Comparison of ENCODE assay signal across 8 cellular contexts in genomic region chr20:33992923-33993799, GRCh38. TPM values are rescaled to one million over a fixed set of nuclear protein-coding genes. Genes with fewer than 3 reads are reported as not detected.
DNase-seq lines count a peak whose midpoint lies in the region; ATAC-seq and TF ChIP-seq lines count a peak whose summit lies in the region.

No MANE protein-coding gene starts in this region.

- H3K4me3 ChIP-seq in heart left ventricle = peak overlapping the region; percentile 74 to 98 (median 90)

- no peaks in the 10 kb centered on the region for H3K27me3 ChIP-seq in heart left ventricle

- POLR2A ChIA-PET in T-cell (lab: Charles Lee) = interaction anchor here in 1 of 2 donors (0.6 to 1.3 kb wide), 7 partner anchors 11 to 591 kb away, joined by 3 to 18 read pairs (median 6); partner anchors contain the start of genes CHMP4B and EIF2S2

- TF ChIP-seq CTCF in GM13977 (IDR thresholded peaks at IDR 0.05; ENCODE audit: extremely low read depth, insufficient read depth, missing control alignments) (no peak), heart left ventricle (IDR thresholded peaks at IDR 0.05) (no peak), type B pancreatic cell (conservative IDR thresholded peaks at IDR 0.05) (no peak)

- H3K9me3 Mint-ChIP-seq in T-cell = no peaks in the 10 kb centered on the region
- no peaks in the 10 kb centered on the region for H3K9me3 Mint-ChIP-seq in type B pancreatic cell

- WGBS in heart left ventricle, 4 donors = 1% methylated on average over 38 to 49 of the region's 49 CpGs

- peaks cover 0 to 57% (median 38%) of the 10 kb centered on the region in 12 donors for H3K4me1 ChIP-seq in heart left ventricle

- H3K4me3 Mint-ChIP-seq in T-cell (peak overlapping the region; percentile 93 to 97 (median 93)), type B pancreatic cell (peak overlapping the region; percentile 97)

- H3K27me3 Mint-ChIP-seq in T-cell (no peaks in the 10 kb centered on the region), type B pancreatic cell (no peaks in the 10 kb centered on the region)

- H3K9me3 ChIP-seq in heart left ventricle = no peaks in the 10 kb centered on the region

- H3K4me1 Mint-ChIP-seq in T-cell = peaks cover 60 to 65% (median 61%) of the 10 kb centered on the region in 3 donors
- H3K4me1 Mint-ChIP-seq in type B pancreatic cell (ENCODE audit: unreplicated experiment) = peaks cover 44% of the 10 kb centered on the region

- in situ Hi-C loops in GM13977 (cut with MboI; ENCODE audit: low pct_unique_long_range_greater_than_20kb, low sequenced_read_pairs, unreplicated experiment) = no loop called here

- H3K36me3 ChIP-seq in heart left ventricle = no peaks in the 10 kb centered on the region

- H3K36me3 Mint-ChIP-seq in T-cell = peaks cover 4% of the 10 kb centered on the region
- peaks cover 13% of the 10 kb centered on the region for H3K36me3 Mint-ChIP-seq in type B pancreatic cell

- CTCF ChIA-PET in T-cell (lab: Charles Lee) = interaction anchor here (0.6 to 1.2 kb wide), 6 partner anchors 12 to 130 kb away, joined by 3 to 5 read pairs (median 3); no protein-coding TSS in a partner anchor

- peak; percentile 54 to 85 for TF ChIP-seq POLR2A in heart left ventricle (IDR thresholded peaks at IDR 0.05)

- ATAC-seq in HG02870 (IDR thresholded peaks at IDR 0.05; ENCODE audit: unreplicated experiment) = peak; percentile 69
- peak; percentile 79 to 84 (median 80) for ATAC-seq in T-cell (replicated peaks in 1 of 4)
- peak; percentile 92 to 96 (median 95) for ATAC-seq in heart left ventricle

- peak overlapping the region; percentile 97 to 99 (median 99) for H3K27ac ChIP-seq in heart left ventricle

- H3K27ac Mint-ChIP-seq in T-cell (peak overlapping the region; percentile 97 to 99), type B pancreatic cell (peak overlapping the region; percentile 95)

- peak; percentile 98 for DNase-seq in GM13977 (ENCODE audit: low spot score)
- DNase-seq in NCI-H146 (lab: John Stamatoyannopoulos, UW) = peak; percentile 100
- DNase-seq in T-cell = peak; percentile 96 to 100 (median 99)
- DNase-seq in amniotic epithelial cell (ENCODE audit: low read depth) = peak; percentile 98
- peak; percentile 99 to 100 (median 99) for DNase-seq in heart left ventricle
- peak; percentile 99 for DNase-seq in pons (ENCODE audit: low spot score)
- DNase-seq in type B pancreatic cell (ENCODE audit: extremely low spot score, unreplicated experiment) = peak; percentile 100

- intact Hi-C loops in heart left ventricle (cut with DNase I) = loop anchor here (1.0 to 10.0 kb wide), 15 partner anchors 44 to 308 kb away; partner anchors contain the start of genes CHMP4B (in 3 of the 10), EIF2S2 (in 2 of the 10), E2F1 (in 1 of the 10) and ZNF341 (in 1 of the 10)

RNA-seq across cellular contexts. Expression of gene RALY, which starts 0.6 kb away (rescaled TPM):
- total RNA-seq in T-cell (100 to 1,000 TPM; 110 to 126 (median 125) TPM), heart left ventricle (100 to 1,000 TPM in 7 of 9 donors, 10 to 100 TPM in 2; 99.2 to 148 (median 106) TPM), type B pancreatic cell (ENCODE audit: low replicate concordance) (200 and 215 TPM in 2 replicates)
- polyA plus RNA-seq in heart left ventricle = 100 to 1,000 TPM; 130 to 210 TPM

Comparison
In these comparisons a context has a peak if more than half of its experiments do, and no peak if none do; other contexts are left out.
1. Peak in every context shown above with its lines: DNase-seq, ATAC-seq, H3K4me3 ChIP-seq and H3K27ac ChIP-seq.